Comparison of ENCODE assay signal across 10 cellular contexts in the genomic region with DNA sequence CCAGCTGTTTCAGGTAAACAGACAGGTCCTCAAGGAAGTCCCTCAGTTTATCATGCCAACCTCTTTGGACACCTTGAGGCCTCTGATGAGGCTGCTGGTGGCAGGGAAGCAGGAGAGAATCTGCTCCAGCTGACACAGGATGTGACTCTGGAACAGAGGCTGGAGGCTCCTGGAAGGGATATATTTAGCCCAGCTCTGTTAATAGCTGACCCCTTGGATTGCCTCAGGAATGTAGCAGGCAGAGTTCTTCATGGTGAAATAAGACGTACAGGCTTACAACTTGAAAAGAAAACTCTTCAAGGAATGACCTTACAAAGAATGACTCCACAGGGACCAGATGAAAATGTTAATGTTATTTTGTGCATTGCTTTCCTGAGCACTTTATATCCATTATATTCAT.
DNase-seq lines count a peak whose midpoint lies in the region; ATAC-seq and TF ChIP-seq lines count a peak whose summit lies in the region.
"Had no signal": no experiment of that assay in that cellular context is flagged by ENCODE, and none has a peak within 500 bp of the region (broad histone marks: within the 10 kb centered on the region; RNA-seq: fewer than 3 reads in every experiment).

No MANE protein-coding gene starts in this region.

- H3K4me1 ChIP-seq in mammary epithelial cell (ENCODE audit: insufficient read depth, low read length) = peaks cover 56% of the 10 kb centered on the region

- CTCF ChIA-PET in mammary epithelial cell (lab: Charles Lee; ENCODE audit: low non-redundant PET) = no interaction called here

- no TSS peak for BruUV-seq in mammary epithelial cell (replicated peaks; lab: Mats Ljungman, UMichigan)

- dilution Hi-C loops in mammary epithelial cell (cut with HindIII; ENCODE audit: low sequenced_read_pairs) = no loop called here

- no peak for TF ChIP-seq CTCF in mammary epithelial cell (conservative IDR thresholded peaks at IDR 0.05 in 1 of 2, IDR thresholded peaks at IDR 0.05 in 1 of 2; ENCODE audit: extremely low read depth in 1 of 2, insufficient read depth in 1 of 2, low read depth in 1 of 2, low read length in 2 of 2)

- H2AFZ ChIP-seq in mammary epithelial cell (ENCODE audit: low read depth, low read length) = peak overlapping the region; percentile 57

- WGBS in mammary epithelial cell (ENCODE audit: low coverage, missing lambda C conversion rate) = 0% methylated on average over 1 of the region's 1 CpG

- intact Hi-C loops in mammary epithelial cell (cut with micrococcal nuclease) = loop anchor here (2.0 to 10.0 kb wide), 7 partner anchors 446 to 1264 kb away; partner anchors contain the start of genes CCNB2 and MINDY2

- no peaks in the 10 kb centered on the region for H4K20me1 ChIP-seq in mammary epithelial cell (ENCODE audit: insufficient read depth, low read length)

- H3K4me2 ChIP-seq in mammary epithelial cell (ENCODE audit: insufficient read depth, low read depth, low read length) = peak overlapping the region; percentile 52

- no peak overlapping the region for H3K9ac ChIP-seq in mammary epithelial cell (ENCODE audit: insufficient read depth, low read length)

- no peaks in the 10 kb centered on the region for H3K27me3 ChIP-seq in mammary epithelial cell (ENCODE audit: insufficient read depth, low read length)

- DNase-seq in DMS53 (lab: John Stamatoyannopoulos, UW) = peak; percentile 24
- DNase-seq in DMS53 treated with DMSO at 0.1 percent for 48 hours (lab: John Stamatoyannopoulos, UW; ENCODE audit: unreplicated experiment) = no peak
- DNase-seq in mammary epithelial cell = no peak
- DNase-seq in iris pigment epithelial cell (ENCODE audit: low read depth) = peak; percentile 73
- peak; percentile 50 for DNase-seq in smooth muscle cell of the brain vasculature (ENCODE audit: low read depth, low spot score)
- no peak for DNase-seq in COR-L47 (lab: John Stamatoyannopoulos, UW)
- no peak for DNase-seq in GM19238 (ENCODE audit: insufficient read length, low spot score)
- DNase-seq: activated CD4-positive, CD25-positive, alpha-beta regulatory T cell had no signal

- H3K27ac ChIP-seq in mammary epithelial cell (ENCODE audit: insufficient read depth, low read depth, low read length) = peak overlapping the region; percentile 13
- H3K27ac ChIP-seq: 22Rv1 had no signal

- no peaks in the 10 kb centered on the region for H3K9me3 ChIP-seq in mammary epithelial cell (replicated peaks; ENCODE audit: insufficient read depth, low read length)

- in situ Hi-C loops in mammary epithelial cell (cut with MboI; ENCODE audit: low sequenced_read_pairs in 2 of 2) = loop anchor here in 1 of 2 donors (25.0 kb wide), 1 partner anchor 534 kb away; the partner anchor contains the start of gene MINDY2

- no peak overlapping the region for H3K4me3 ChIP-seq in mammary epithelial cell (replicated peaks in 1 of 3; ENCODE audit: insufficient read depth in 1 of 3, low read depth in 2 of 3, low read length in 3 of 3)

- no peak for ATAC-seq in GM18519 (IDR thresholded peaks at IDR 0.05; ENCODE audit: low FRiP score, unreplicated experiment)

- H3K79me2 ChIP-seq in mammary epithelial cell (ENCODE audit: insufficient read depth, low read length) = no peaks in the 10 kb centered on the region

- no peaks in the 10 kb centered on the region for H3K36me3 ChIP-seq in mammary epithelial cell (ENCODE audit: insufficient read depth, low read length)

Comparison
In these comparisons a context has a peak if more than half of its experiments do, and no peak if none do; other contexts are left out.
1. DNase-seq: peak in DMS53 (single experiment), iris pigment epithelial cell (single experiment) and smooth muscle cell of the brain vasculature (single experiment); none in DMS53 treated with DMSO at 0.1 percent for 48 hours (single experiment), mammary epithelial cell (single experiment), COR-L47 (single experiment) and GM19238 (single experiment).